Comparison of ENCODE assay signal across 8 cellular contexts in genomic region chr21:45128613-45129226, GRCh38. TPM values are rescaled to one million over a fixed set of nuclear protein-coding genes. Genes with fewer than 3 reads are reported as not detected.
DNase-seq lines count a peak whose midpoint lies in the region; ATAC-seq and TF ChIP-seq lines count a peak whose summit lies in the region.

No MANE protein-coding gene starts in this region.

- no peaks in the 10 kb centered on the region for H3K27me3 Mint-ChIP-seq in MCF 10A (ENCODE audit: insufficient read depth, unreplicated experiment)

- H3K4me1 Mint-ChIP-seq in MCF 10A (ENCODE audit: insufficient read depth, unreplicated experiment): peaks cover 10% of the 10 kb centered on the region

- intact Hi-C loops in MCF 10A (cut with micrococcal nuclease): loop anchor here (1.0 to 2.0 kb wide), 3 partner anchors 50 to 328 kb away; partner anchors contain the start of gene UBE2G2

- peak; percentile 100 for TF ChIP-seq CTCF in VCaP (conservative IDR thresholded peaks at IDR 0.05)
- peak; percentile 92 for TF ChIP-seq CTCF in MCF 10A (IDR thresholded peaks at IDR 0.05; ENCODE audit: unreplicated experiment)

- peaks cover 6% of the 10 kb centered on the region for H3K36me3 Mint-ChIP-seq in MCF 10A (ENCODE audit: insufficient read depth, unreplicated experiment)

- CTCF ChIA-PET in MCF 10A (lab: Yijun Ruan, JAX): interaction anchor here (0.5 to 9.6 kb wide), 39 partner anchors 8 to 815 kb away, joined by 3 to 133 read pairs (median 4); partner anchors contain the start of gene SLX9

- H3K4me3 Mint-ChIP-seq in MCF 10A (ENCODE audit: unreplicated experiment): peak overlapping the region; percentile 73

- POLR2A ChIA-PET in MCF 10A (lab: Yijun Ruan, JAX): interaction anchor here (0.6 to 3.1 kb wide), 23 partner anchors 10 to 328 kb away, joined by 3 to 18 read pairs (median 5); partner anchors contain the start of genes ADARB1, POFUT2 and SLX9

- H3K27ac ChIP-seq in VCaP: peak overlapping the region; percentile 43

- ATAC-seq in HG02678 (IDR thresholded peaks at IDR 0.05; ENCODE audit: unreplicated experiment): no peak

- DNase-seq in NCI-H146 (lab: John Stamatoyannopoulos, UW): peak; percentile 21
- no peak for DNase-seq in NCI-H146 treated with DMSO at 0.1 percent for 48 hours (lab: John Stamatoyannopoulos, UW; ENCODE audit: unreplicated experiment)
- DNase-seq in NCI-H2029 (lab: John Stamatoyannopoulos, UW): peak; percentile 14
- DNase-seq in MCF 10A (ENCODE audit: unreplicated experiment): peak; percentile 80
- DNase-seq in islet precursor cell: peak; percentile 79
- DNase-seq in stimulated activated CD4-positive, alpha-beta T cell treated with anti-CD3 and anti-CD28 coated beads, Interleukin-1b, Interleukin-23, amount 100 ng/mL, for 24 hours (ENCODE audit: low read depth in 4 of 4, low spot score in 1 of 4): peak in 3 of 4 experiments; percentile 35 to 59 (median 57)

- peak overlapping the region; percentile 86 for H3K27ac Mint-ChIP-seq in MCF 10A (ENCODE audit: low read depth, unreplicated experiment)

- no TSS peak for BruUV-seq in MCF 10A (replicated peaks; lab: Mats Ljungman, UMichigan)

- H3K9me3 Mint-ChIP-seq in MCF 10A (ENCODE audit: unreplicated experiment): no peaks in the 10 kb centered on the region

RNA-seq across cellular contexts. Expression of gene ADARB1, which starts 54.3 kb away (rescaled TPM):
- 18.1 and 19.4 TPM in 2 replicates for total RNA-seq in MCF 10A (2022)
